26 cellular contexts compared by ENCODE assay signal in genomic region chr5:175663191-175664184, GRCh38. TPM values are rescaled to one million over a fixed set of nuclear protein-coding genes. Genes with fewer than 3 reads are reported as not detected.
A peak's percentile ranks its signal among the peaks of the same experiment; 100 is the strongest.
DNase-seq lines count a peak whose midpoint lies in the region; ATAC-seq, FAIRE-seq and TF ChIP-seq lines count a peak whose summit lies in the region.
"Had no signal": no experiment of that assay in that cellular context is flagged by ENCODE, and none has a peak within 500 bp of the region (broad histone marks: within the 10 kb centered on the region; RNA-seq: fewer than 3 reads in every experiment).

No MANE protein-coding gene starts in this region.

- POLR2A ChIA-PET in Panc1 (lab: Charles Lee), result no interaction called here

- no peaks in the 10 kb centered on the region for H3K9me3 Mint-ChIP-seq in activated T-cell treated with anti-CD3 and anti-CD28 coated beads, Interleukin-2, amount 50 U/mL, for 24 hours
- H3K9me3 Mint-ChIP-seq: activated CD4-positive, alpha-beta memory T cell treated with anti-CD3 and anti-CD28 coated beads, Interleukin-2, amount 10 ng/mL, durations not matched to agents 7 days and 5 days; dendritic cell treated with granulocyte-macrophage colony-stimulating factor and Interleukin-4, amounts not matched to agents 40 ng/mL and 50 ng/mL, for 4 days; GM23338 had no signal

- peaks cover 88% of the 10 kb centered on the region for H3K4me1 Mint-ChIP-seq in activated T-cell treated with anti-CD3 and anti-CD28 coated beads, Interleukin-2, amount 50 U/mL, for 24 hours (ENCODE audit: low read depth)

- no peak for FAIRE-seq in small intestine (lab: Jason Lieb, UNC)
- FAIRE-seq: endothelial cell of umbilical vein, GM12878, islet of Langerhans had no signal

- in situ Hi-C loops in Panc1 (cut with HindIII; ENCODE audit: low pct_unique_long_range_greater_than_20kb, low sequenced_read_pairs), result no loop called here

- peaks cover 6% of the 10 kb centered on the region; the same call in 1 of the 2 replicates for H3K27me3 ChIP-seq in Panc1 (ENCODE audit: control insufficient read depth, insufficient read depth, low read length)
- peaks cover 0 to 3% of the 10 kb centered on the region in 2 donors for H3K27me3 ChIP-seq in small intestine (ENCODE audit: control insufficient read depth in 2 of 2, insufficient read depth in 2 of 2, low read length in 2 of 2)
- H3K27me3 ChIP-seq: SJCRH30 had no signal

- no peaks in the 10 kb centered on the region for H3K27me3 Mint-ChIP-seq in activated T-cell treated with anti-CD3 and anti-CD28 coated beads, Interleukin-2, amount 50 U/mL, for 24 hours
- H3K27me3 Mint-ChIP-seq: dendritic cell treated with granulocyte-macrophage colony-stimulating factor and Interleukin-4, amounts not matched to agents 40 ng/mL and 50 ng/mL, for 4 days had no signal

- H3K4me3 ChIP-seq in Panc1 (ENCODE audit: low read depth in 2 of 2, low read length in 2 of 2), result no peak overlapping the region
- H3K4me3 ChIP-seq in small intestine (ENCODE audit: low read depth in 1 of 2, low read length in 2 of 2), result no peak overlapping the region
- H3K4me3 ChIP-seq: GM12878, GM23338, hepatocyte, SJCRH30 had no signal

- no peak overlapping the region for H3K27ac ChIP-seq in Panc1 (ENCODE audit: low read length)
- H3K27ac ChIP-seq in small intestine (ENCODE audit: low read depth in 1 of 2, low read length in 1 of 2), result no peak overlapping the region
- H3K27ac ChIP-seq: hepatocyte, SJCRH30, WERI-Rb-1 had no signal

- BruUV-seq in Panc1 (replicated peaks; lab: Mats Ljungman, UMichigan), result no TSS peak

- no peaks in the 10 kb centered on the region for H3K9me3 ChIP-seq in Panc1 (ENCODE audit: control insufficient read depth, insufficient read depth, low read depth, low read length)
- H3K9me3 ChIP-seq in small intestine (ENCODE audit: control insufficient read depth, low read depth), result no peaks in the 10 kb centered on the region
- H3K9me3 ChIP-seq: SJCRH30 had no signal

- H3K4me1 ChIP-seq in Panc1 (ENCODE audit: control insufficient read depth, insufficient read depth, low read length), result no peaks in the 10 kb centered on the region
- H3K4me1 ChIP-seq in small intestine (ENCODE audit: control insufficient read depth in 2 of 2, insufficient read depth in 1 of 2, low read depth in 1 of 2, low read length in 1 of 2), result no peaks in the 10 kb centered on the region
- H3K4me1 ChIP-seq: SJCRH30 had no signal

- H3K27ac Mint-ChIP-seq in activated T-cell treated with anti-CD3 and anti-CD28 coated beads, Interleukin-2, amount 50 U/mL, for 24 hours, result peak overlapping the region; percentile 40
- H3K27ac Mint-ChIP-seq: activated CD4-positive, alpha-beta memory T cell treated with anti-CD3 and anti-CD28 coated beads, Interleukin-2, amount 10 ng/mL, durations not matched to agents 7 days and 5 days; dendritic cell treated with granulocyte-macrophage colony-stimulating factor and Interleukin-4, amounts not matched to agents 40 ng/mL and 50 ng/mL, for 4 days; GM23338 had no signal

- 0 out of 2 replicates have a peak, but pooled peaks have one; percentile 23 for ATAC-seq in Panc1
- no peak for ATAC-seq in HG03135 (IDR thresholded peaks at IDR 0.05; ENCODE audit: unreplicated experiment)
- ATAC-seq: GM12878, GM23338 had no signal

- H3K36me3 ChIP-seq in Panc1 (ENCODE audit: control insufficient read depth, insufficient read depth, low read length) (no peaks in the 10 kb centered on the region), small intestine (ENCODE audit: control insufficient read depth in 2 of 2, insufficient read depth in 2 of 2, low read length in 2 of 2) (peaks cover 0 to 3% of the 10 kb centered on the region in 2 donors)
- H3K36me3 ChIP-seq: SJCRH30, WERI-Rb-1 had no signal

- peaks cover 88% of the 10 kb centered on the region for H3K36me3 Mint-ChIP-seq in activated T-cell treated with anti-CD3 and anti-CD28 coated beads, Interleukin-2, amount 50 U/mL, for 24 hours (ENCODE audit: low read depth)

- WGBS in small intestine, 3 donors, result 34 to 57% (median 43%) methylated on average over 16 of the region's 16 CpGs

- DNase-seq in activated T-cell treated with anti-CD3 and anti-CD28 coated beads, Interleukin-2, amount 50 U/mL, for 24 hours, result no peak
- DNase-seq in activated T-cell treated with anti-CD3 and anti-CD28 coated beads, Interleukin-2, amount 50 U/mL, for 1 hour, result no peak
- DNase-seq in Panc1 (ENCODE audit: low read depth, low spot score), result no peak
- peak; percentile 86 for DNase-seq in cardiac septum (ENCODE audit: low spot score)
- peak; percentile 51 for DNase-seq in small intestine
- no peak for DNase-seq in UCSD-AML1 (lab: John Stamatoyannopoulos, UW; ENCODE audit: unreplicated experiment)
- DNase-seq in head of caudate nucleus, result no peak
- DNase-seq: activated CD4-positive, alpha-beta memory T cell treated with anti-CD3 and anti-CD28 coated beads, Interleukin-2, amount 10 ng/mL, durations not matched to agents 7 days and 5 days; activated T-cell treated with anti-CD3 and anti-CD28 coated beads, Interleukin-2, amount 50 U/mL, for 48 hours; C1 segment of cervical spinal cord; MM.1S; NCI-H2227 treated with DMSO at 0.1 percent for 48 hours; OCI-M1; SJCRH30; T-helper 1 cell; WERI-Rb-1 had no signal

- intact Hi-C loops in Panc1 (cut with micrococcal nuclease; ENCODE audit: unreplicated experiment) (no loop called here), cardiac septum (cut with DNase I) (loop anchor here (2.0 kb wide), 1 partner anchor 17 kb away; no protein-coding TSS in a partner anchor), head of caudate nucleus (cut with DNase I) (no loop called here)

- no peak overlapping the region for H3K4me3 Mint-ChIP-seq in activated T-cell treated with anti-CD3 and anti-CD28 coated beads, Interleukin-2, amount 50 U/mL, for 24 hours
- H3K4me3 Mint-ChIP-seq: activated CD4-positive, alpha-beta memory T cell treated with anti-CD3 and anti-CD28 coated beads, Interleukin-2, amount 10 ng/mL, durations not matched to agents 7 days and 5 days; dendritic cell treated with granulocyte-macrophage colony-stimulating factor and Interleukin-4, amounts not matched to agents 40 ng/mL and 50 ng/mL, for 4 days; GM23338 had no signal

- CTCF ChIA-PET in Panc1 (lab: Charles Lee), result no interaction called here

- TF ChIP-seq CTCF in Panc1 (IDR thresholded peaks at IDR 0.05), result no peak

RNA-seq across cellular contexts. Expression of gene HRH2, which starts 5.6 kb away (rescaled TPM):
- total RNA-seq in Panc1 (2021; ENCODE audit: unreplicated experiment) (0.33 TPM), cardiac septum (60.1 TPM)
- polyA plus RNA-seq in Panc1 (2012; ENCODE audit: insufficient read length), result 0.11 TPM
- polyA plus RNA-seq in small intestine, result 1 to 10 TPM; 6.3 to 7.2 (median 6.5) TPM
- total RNA-seq: bronchial epithelial cell, endothelial cell of umbilical vein, lung microvascular endothelial cell, myocyte, SJCRH30 had no signal
- polyA plus RNA-seq: endothelial cell of umbilical vein had no signal

Comparison
In these comparisons a context has a peak if more than half of its experiments do, and no peak if none do; other contexts are left out.
1. DNase-seq: peak in cardiac septum (single experiment) and small intestine (single experiment); none in activated T-cell treated with anti-CD3 and anti-CD28 coated beads, Interleukin-2, amount 50 U/mL, for 24 hours (single experiment), activated T-cell treated with anti-CD3 and anti-CD28 coated beads, Interleukin-2, amount 50 U/mL, for 1 hour (single experiment), Panc1 (single experiment), UCSD-AML1 (single experiment) and head of caudate nucleus (0 of 42).
2. RNA of gene HRH2, which starts 5.6 kb away (total RNA-seq): 60.1 TPM in cardiac septum (single experiment); 0.33 TPM in Panc1 (single experiment); every median in the first group is over 10 times any median in the second.